ENCODE assay signal across 10 cellular contexts in genomic region chr5:124920909-124921666, GRCh38.
DNase-seq lines count a peak whose midpoint lies in the region; ATAC-seq, FAIRE-seq and TF ChIP-seq lines count a peak whose summit lies in the region.
"Had no signal": no experiment of that assay in that cellular context is flagged by ENCODE, and none has a peak within 500 bp of the region (broad histone marks: within the 10 kb centered on the region; RNA-seq: fewer than 3 reads in every experiment).

No MANE protein-coding gene starts in this region.

- H3K27ac ChIP-seq in angular gyrus (ENCODE audit: low read depth, low read length) (peak overlapping the region; percentile 71), aorta (ENCODE audit: low read depth in 1 of 2, low read length in 2 of 2) (no peak overlapping the region)

- FAIRE-seq in GM12891 (lab: Jason Lieb, UNC): peak; percentile 85

- H3K4me3 ChIP-seq in aorta (ENCODE audit: low read length in 2 of 2): no peak overlapping the region

- H3K9me3 ChIP-seq in aorta (ENCODE audit: control insufficient read depth, low read length): no peaks in the 10 kb centered on the region

- 88 to 93% methylated on average over 9 of the region's 9 CpGs for WGBS in aorta, 2 donors

- peak; percentile 81 for ATAC-seq in GM21390 (IDR thresholded peaks at IDR 0.05; ENCODE audit: unreplicated experiment)
- peak; percentile 90 for ATAC-seq in HG03354 (IDR thresholded peaks at IDR 0.05; ENCODE audit: poor library complexity, severe bottlenecking, unreplicated experiment)
- no peak for ATAC-seq in aorta (ENCODE audit: low FRiP score)
- ATAC-seq: natural killer cell treated with Interleukin-12 subunit alpha and Interleukin-12 subunit beta and Interleukin-15 and Interleukin-18, amount 100 ng/mL, for 72 hours had no signal

- H3K27me3 ChIP-seq in aorta (ENCODE audit: control insufficient read depth in 1 of 2, insufficient read depth in 2 of 2, low read length in 1 of 2): no peaks in the 10 kb centered on the region

- peaks cover 0 to 3% of the 10 kb centered on the region in 2 donors for H3K4me1 ChIP-seq in aorta (ENCODE audit: control insufficient read depth in 1 of 2, insufficient read depth in 2 of 2, low read length in 2 of 2)

- DNase-seq in GM12891 (ENCODE audit: insufficient read length, low spot score): no peak
- no peak for DNase-seq in NCI-H2107 (lab: John Stamatoyannopoulos, UW)
- DNase-seq in aorta: no peak
- DNase-seq in activated CD8-positive, alpha-beta memory T cell treated with anti-CD3 and anti-CD28 coated beads, Interleukin-2, amount 50 U/mL, for 4 hours: no peak
- DNase-seq in NCI-H2227 (lab: John Stamatoyannopoulos, UW; ENCODE audit: unreplicated experiment): no peak
- DNase-seq: NCI-H146 had no signal

- TF ChIP-seq POLR2A in GM12891 (IDR thresholded peaks at IDR 0.05; ENCODE audit: low read depth, low read length): no peak

- H3K36me3 ChIP-seq in aorta (ENCODE audit: control insufficient read depth in 1 of 2, insufficient read depth in 2 of 2, low read length in 1 of 2): no peaks in the 10 kb centered on the region

- intact Hi-C loops in aorta (cut with DNase I): no loop called here

TF ChIP-seq in GM12891, 5 proteins besides CTCF, POLR2A, EP300 and RAD21:
- no peak for TF ChIP-seq POLR2AphosphoS5 (IDR thresholded peaks at IDR 0.05; ENCODE audit: low read depth, low read length)
- TF ChIP-seq TAF1 (IDR thresholded peaks at IDR 0.05; ENCODE audit: low read depth, low read length): 0 out of 2 replicates have a peak, but pooled peaks have one; percentile 35
- TF ChIP-seq PAX5 (IDR thresholded peaks at IDR 0.05; ENCODE audit: insufficient read depth, low read length, severe bottlenecking): no peak
- TF ChIP-seq SPI1 (IDR thresholded peaks at IDR 0.05; ENCODE audit: low read depth, low read length): 0 out of 2 replicates have a peak, but pooled peaks have one; percentile 11
- TF ChIP-seq POU2F2 (IDR thresholded peaks at IDR 0.05; ENCODE audit: low read depth, low read length): no peak
TF ChIP-seq in GM12891: peak in this region for 2.
